In genomic region chr2:28247747-28248146, GRCh38 we compare ENCODE assay signal across 17 cellular contexts.
"Had no signal": no experiment of that assay in that cellular context is flagged by ENCODE, and none has a peak within 500 bp of the region (broad histone marks: within the 10 kb centered on the region; RNA-seq: fewer than 3 reads in every experiment).

No MANE protein-coding gene starts in this region.

- H3K4me1 ChIP-seq: body of pancreas, colonic mucosa, left lung had no signal

- H3K27ac ChIP-seq: body of pancreas, colonic mucosa, left lung, VCaP had no signal

- DNase-seq: activated CD4-positive, CD25-positive, alpha-beta regulatory T cell treated with anti-CD3 and anti-CD28 coated beads, Interleukin-2, amount 50 U/mL, for 72 hours; activated gamma-delta T cell treated with Interleukin-2 at 50 U/mL for 16 hours; activated T-cell treated with anti-CD3 and anti-CD28 coated beads for 4 hours; amygdala; body of pancreas; caudate nucleus; colonic mucosa; hypothalamus; kidney; left lung; stimulated activated CD4-positive, alpha-beta T cell treated with anti-CD3 and anti-CD28 coated beads, Interleukin-2, amount 100 ng/mL, for 24 hours; stimulated activated naive CD4-positive, alpha-beta T cell treated with Interleukin-2 at 50 U/mL for 16 hours; T-helper 2 cell; tibial artery had no signal

- ATAC-seq: activated naive CD4-positive, alpha-beta T cell treated with anti-CD3 and anti-CD28 coated beads, Interleukin-2, amount 50 U/mL, for 72 hours; body of pancreas; left lung had no signal

- H3K36me3 ChIP-seq: colonic mucosa had no signal

- H3K27me3 ChIP-seq: body of pancreas, colonic mucosa, esophagus muscularis mucosa, left lung, tibial artery had no signal

- H3K4me3 ChIP-seq: body of pancreas, colonic mucosa, esophagus muscularis mucosa, left lung, tibial artery had no signal

- H3K9me3 ChIP-seq: body of pancreas, colonic mucosa, esophagus muscularis mucosa, left lung, tibial artery had no signal
